Comparison of ENCODE assay signal across 12 cellular contexts in genomic region chr9:118643118-118643517, GRCh38.
DNase-seq lines count a peak whose midpoint lies in the region; ATAC-seq and TF ChIP-seq lines count a peak whose summit lies in the region.
"Had no signal": no experiment of that assay in that cellular context is flagged by ENCODE, and none has a peak within 500 bp of the region (broad histone marks: within the 10 kb centered on the region; RNA-seq: fewer than 3 reads in every experiment).

No MANE protein-coding gene starts in this region.

- TF ChIP-seq POLR2A in body of pancreas (IDR thresholded peaks at IDR 0.05), result no peak

- peaks cover 15% of the 10 kb centered on the region for H3K9me3 ChIP-seq in HUES48 (ENCODE audit: control insufficient read depth, insufficient read depth, low read length)
- H3K9me3 ChIP-seq in body of pancreas, result peaks cover 0 to 4% (median 0%) of the 10 kb centered on the region in 3 donors

- H3K27ac ChIP-seq in HUES48 (ENCODE audit: low read depth, low read length) (no peak overlapping the region), body of pancreas (peak overlapping the region in 2 of 4 donors; percentile 10 to 67)
- H3K27ac ChIP-seq: SK-N-MC had no signal

- in situ Hi-C loops in ACHN (cut with HindIII; ENCODE audit: low pct_ligation_motif_present, low pct_unique_long_range_greater_than_20kb, low sequenced_read_pairs), result no loop called here

- H3K9ac ChIP-seq in HUES48 (ENCODE audit: low read depth, low read length), result 0 out of 2 replicates have a peak overlapping the region, but pooled peaks have one; percentile 16

- peak; percentile 97 for ATAC-seq in body of pancreas
- ATAC-seq in HG03175 (IDR thresholded peaks at IDR 0.05; ENCODE audit: unreplicated experiment), result no peak
- ATAC-seq: naive thymus-derived CD8-positive, alpha-beta T cell had no signal

- no peak overlapping the region for H3K4me3 ChIP-seq in HUES48 (ENCODE audit: low read depth, low read length)
- no peak overlapping the region for H3K4me3 ChIP-seq in body of pancreas
- H3K4me3 ChIP-seq: SK-N-MC had no signal

- H3K36me3 ChIP-seq in HUES48 (ENCODE audit: control insufficient read depth, insufficient read depth, low read length), result no peaks in the 10 kb centered on the region
- H3K36me3 ChIP-seq in body of pancreas (replicated peaks in 1 of 2; ENCODE audit: insufficient read depth in 1 of 2, low read depth in 2 of 2), result no peaks in the 10 kb centered on the region

- WGBS in body of pancreas, 2 donors, result 9 to 10% methylated on average over 2 of the region's 2 CpGs

- no peak for TF ChIP-seq CTCF in body of pancreas (IDR thresholded peaks at IDR 0.05)

- intact Hi-C loops in body of pancreas (cut with DNase I), result no loop called here

- peaks cover 13% of the 10 kb centered on the region for H3K4me1 ChIP-seq in HUES48 (ENCODE audit: control insufficient read depth, insufficient read depth, low read length)
- peaks cover 5% of the 10 kb centered on the region for H3K4me1 ChIP-seq in body of pancreas

- DNase-seq in ACHN (peak; percentile 99), body of pancreas (peak; percentile 32 to 60 (median 39)), left kidney (ENCODE audit: low read depth, low spot score) (peak; percentile 32), occipital lobe (lab: John Stamatoyannopoulos, UW) (no peak), NCI-H1930 (lab: John Stamatoyannopoulos, UW) (no peak), NCI-H2081 treated with DMSO at 0.1 percent for 48 hours (lab: John Stamatoyannopoulos, UW) (no peak)
- DNase-seq: activated naive CD4-positive, alpha-beta T cell treated with anti-CD3 and anti-CD28 coated beads for 36 hours; naive thymus-derived CD8-positive, alpha-beta T cell; stimulated activated naive CD4-positive, alpha-beta T cell had no signal

- H3K27me3 ChIP-seq in HUES48 (ENCODE audit: control insufficient read depth, insufficient read depth, low read length), result no peaks in the 10 kb centered on the region
- H3K27me3 ChIP-seq in body of pancreas, result peaks cover 0 to 3% of the 10 kb centered on the region in 2 donors

Comparison
In these comparisons a context has a peak if more than half of its experiments do, and no peak if none do; other contexts are left out.
1. DNase-seq: peak in ACHN (single experiment), body of pancreas (4 of 4) and left kidney (single experiment); none in occipital lobe (single experiment), NCI-H1930 (0 of 2) and NCI-H2081 treated with DMSO at 0.1 percent for 48 hours (single experiment).